ENCODE assay signal across 10 cellular contexts in genomic region chr19:16605552-16605951, GRCh38. TPM values are rescaled to one million over a fixed set of nuclear protein-coding genes. Genes with fewer than 3 reads are reported as not detected.
A peak's percentile ranks its signal among the peaks of the same experiment; 100 is the strongest.
DNase-seq lines count a peak whose midpoint lies in the region; ATAC-seq, FAIRE-seq and TF ChIP-seq lines count a peak whose summit lies in the region.
"Had no signal": no experiment of that assay in that cellular context is flagged by ENCODE, and none has a peak within 500 bp of the region (broad histone marks: within the 10 kb centered on the region; RNA-seq: fewer than 3 reads in every experiment).

No MANE protein-coding gene starts in this region.

- H3K4me3 ChIP-seq in HEK293 (ENCODE audit: low read depth, low read length) = no peak overlapping the region
- H3K4me3 ChIP-seq in astrocyte (ENCODE audit: insufficient read depth, low read depth, low read length) = no peak overlapping the region
- H3K4me3 ChIP-seq: vagina had no signal

- H3K36me3 Mint-ChIP-seq in astrocyte (ENCODE audit: low read depth, unreplicated experiment) = peaks cover 14% of the 10 kb centered on the region
- H3K36me3 Mint-ChIP-seq in nephron progenitor cell (ENCODE audit: low read depth) = no peaks in the 10 kb centered on the region

- no peaks in the 10 kb centered on the region for H3K27me3 ChIP-seq in astrocyte (ENCODE audit: insufficient read depth, low read length)
- H3K27me3 ChIP-seq: vagina had no signal

- peaks cover 98% of the 10 kb centered on the region for H3K79me2 ChIP-seq in astrocyte (ENCODE audit: insufficient read depth, low read length)

- no peak for ATAC-seq in HG03280 (IDR thresholded peaks at IDR 0.05; ENCODE audit: unreplicated experiment)
- no peak for ATAC-seq in HG03097 (IDR thresholded peaks at IDR 0.05; ENCODE audit: low FRiP score, unreplicated experiment)

- no peak for FAIRE-seq in astrocyte (lab: Jason Lieb, UNC)

- H3K4me3 Mint-ChIP-seq in astrocyte (ENCODE audit: unreplicated experiment) (peak overlapping the region; percentile 27), nephron progenitor cell (no peak overlapping the region)

- no peaks in the 10 kb centered on the region for H3K9me3 Mint-ChIP-seq in astrocyte (ENCODE audit: unreplicated experiment)
- H3K9me3 Mint-ChIP-seq in nephron progenitor cell = no peaks in the 10 kb centered on the region

- H3K27ac ChIP-seq in HEK293 (ENCODE audit: extremely low read depth, low read depth, low read length) = no peak overlapping the region
- no peak overlapping the region for H3K27ac ChIP-seq in astrocyte (ENCODE audit: low read depth, low read length)
- H3K27ac ChIP-seq: vagina had no signal

- H3K4me1 ChIP-seq in HEK293 (ENCODE audit: control insufficient read depth, insufficient read depth, low read length) (peaks cover 22% of the 10 kb centered on the region), astrocyte (ENCODE audit: insufficient read depth, low read length) (peaks cover 6% of the 10 kb centered on the region)

- no peak overlapping the region for H3K9ac ChIP-seq in astrocyte (ENCODE audit: low read length)

- H3K36me3 ChIP-seq in HEK293 (ENCODE audit: control insufficient read depth in 2 of 2, insufficient read depth in 1 of 2, low read length in 2 of 2) (no peaks in the 10 kb centered on the region), astrocyte (ENCODE audit: insufficient read depth, low read length) (no peaks in the 10 kb centered on the region)
- H3K36me3 ChIP-seq: vagina had no signal

- H3K4me1 Mint-ChIP-seq in astrocyte (ENCODE audit: low read depth, unreplicated experiment) (peaks cover 21% of the 10 kb centered on the region), nephron progenitor cell (peaks cover 37% of the 10 kb centered on the region)

- no peak for DNase-seq in astrocyte (ENCODE audit: low read depth)
- DNase-seq in nephron progenitor cell = no peak
- DNase-seq in SIG-M5 treated with dmso at 0.1 percent for 504 hours (lab: John Stamatoyannopoulos, UW; ENCODE audit: unreplicated experiment) = no peak
- DNase-seq: activated gamma-delta T cell treated with Interleukin-2 at 50 U/mL for 16 hours; NCI-H187; stimulated activated CD4-positive, alpha-beta T cell treated with anti-CD3 and anti-CD28 coated beads, Interleukin-4, amount 100 ng/mL, for 1 hour had no signal

- H3K27ac Mint-ChIP-seq in astrocyte (ENCODE audit: unreplicated experiment) = no peak overlapping the region
- H3K27ac Mint-ChIP-seq in nephron progenitor cell = peak overlapping the region; percentile 89

- TF ChIP-seq CTCF in HEK293 (tag by site-specific recombination; IDR thresholded peaks at IDR 0.05) (no peak), astrocyte (IDR thresholded peaks at IDR 0.05; ENCODE audit: insufficient read depth, low read depth, low read length) (no peak), nephron progenitor cell (IDR thresholded peaks at IDR 0.05) (no peak)

- POLR2A ChIA-PET in HEK293 (lab: Yijun Ruan, JAX) = no interaction called here

- CTCF ChIA-PET in HEK293 (lab: Yijun Ruan, JAX) = no interaction called here

- H3K27me3 Mint-ChIP-seq in astrocyte (ENCODE audit: low read depth, unreplicated experiment) (no peaks in the 10 kb centered on the region), nephron progenitor cell (ENCODE audit: low read depth, poor library complexity) (peaks cover 2% of the 10 kb centered on the region)

- H3K4me2 ChIP-seq in astrocyte (ENCODE audit: low read length) = no peak overlapping the region

- no peaks in the 10 kb centered on the region for H3K9me3 ChIP-seq in HEK293 (ENCODE audit: control insufficient read depth, insufficient read depth, low read depth, low read length)
- no peaks in the 10 kb centered on the region for H3K9me3 ChIP-seq in astrocyte (ENCODE audit: insufficient read depth, low read depth, low read length)
- H3K9me3 ChIP-seq: vagina had no signal

- peaks cover 97% of the 10 kb centered on the region for H4K20me1 ChIP-seq in astrocyte (ENCODE audit: insufficient read depth, low read length)

- H2AFZ ChIP-seq in astrocyte (ENCODE audit: low read depth, low read length) = no peak overlapping the region

TF ChIP-seq in HEK293, 187 proteins besides CTCF, POLR2A, EP300 and RAD21:
- TF ChIP-seq ZBTB17 (tag by site-specific recombination; IDR thresholded peaks at IDR 0.05) (0 out of 2 replicates have a peak, but pooled peaks have one; percentile 27), FEZF1 (tag by site-specific recombination; IDR thresholded peaks at IDR 0.05) (peak; percentile 62), HOXC10 (CRISPR knock-in tag; IDR thresholded peaks at IDR 0.05) (no peak)

RNA-seq across cellular contexts. Expression of gene MED26, which starts 22.5 kb away (rescaled TPM):
- total RNA-seq in astrocyte = 11.8 and 15.0 TPM in 2 replicates

RNA-seq across cellular contexts. Expression of gene SLC35E1, which starts 33.3 kb away (rescaled TPM):
- 63.1 and 66.2 TPM in 2 replicates for total RNA-seq in astrocyte

RNA-seq across cellular contexts. Expression of gene SMIM7, which starts 54.4 kb away (rescaled TPM):
- 45.3 and 49.4 TPM in 2 replicates for total RNA-seq in astrocyte

RNA-seq across cellular contexts. Expression of gene TMEM38A, which starts 55.4 kb away (rescaled TPM):
- 1.9 and 2.2 TPM in 2 replicates for total RNA-seq in astrocyte
